Comparison of ENCODE assay signal across 8 cellular contexts in genomic region chr14:73612339-73613045, GRCh38. TPM values are rescaled to one million over a fixed set of nuclear protein-coding genes. Genes with fewer than 3 reads are reported as not detected.
DNase-seq lines count a peak whose midpoint lies in the region; ATAC-seq and TF ChIP-seq lines count a peak whose summit lies in the region.

TSS of gene ACOT6 (plus strand) at chr14:73612517. CDS start at chr14:73612572, 55 bp downstream.

- H3K4me1 Mint-ChIP-seq in activated CD4-positive, alpha-beta T cell treated with anti-CD3 and anti-CD28 coated beads for 36 hours, result peaks cover 6% of the 10 kb centered on the region

- TF ChIP-seq CTCF in GM12865 (IDR thresholded peaks at IDR 0.05; ENCODE audit: insufficient read depth, low read depth, low read length, missing control alignments), result no peak

- CTCF ChIA-PET in activated CD4-positive, alpha-beta T cell treated with anti-CD3 and anti-CD28 coated beads for 36 hours (lab: Charles Lee), result interaction anchor here (0.7 to 1.3 kb wide), 6 partner anchors 20 to 90 kb away, joined by 3 to 7 read pairs (median 4); partner anchors contain the start of genes ACOT2 and ACOT4

- H3K36me3 Mint-ChIP-seq in activated CD4-positive, alpha-beta T cell treated with anti-CD3 and anti-CD28 coated beads for 36 hours (ENCODE audit: low read depth), result no peaks in the 10 kb centered on the region

- peak within 1 kb of the TSS; percentile 49 for H3K27ac ChIP-seq in cingulate gyrus (ENCODE audit: low read depth, low read length)

- intact Hi-C loops in activated CD4-positive, alpha-beta T cell treated with anti-CD3 and anti-CD28 coated beads for 36 hours (cut with DNase I, micrococcal nuclease), result loop anchor here in 1 of 2 experiments (1.0 kb wide), 3 partner anchors 20 to 148 kb away; partner anchors contain the start of gene ACOT2
- intact Hi-C loops in left colon (cut with DNase I, micrococcal nuclease), result no loop called here

- ATAC-seq in HG02588 (IDR thresholded peaks at IDR 0.05; ENCODE audit: unreplicated experiment) (peak; percentile 62), left colon (peak; percentile 90)
- peak; percentile 94 for ATAC-seq in activated CD4-positive, alpha-beta T cell treated with anti-CD3 and anti-CD28 coated beads for 36 hours

- peak within 1 kb of the TSS; percentile 76 for H3K4me3 Mint-ChIP-seq in activated CD4-positive, alpha-beta T cell treated with anti-CD3 and anti-CD28 coated beads for 36 hours

- POLR2A ChIA-PET in activated CD4-positive, alpha-beta T cell treated with anti-CD3 and anti-CD28 coated beads for 36 hours (lab: Charles Lee), result interaction anchor here (0.7 to 0.8 kb wide), 2 partner anchors 21 to 42 kb away, joined by 3 to 4 read pairs; partner anchors contain the start of gene ACOT4

- DNase-seq in GM12865 (ENCODE audit: low read depth), result peak; percentile 72
- DNase-seq in NCI-H2227 treated with DMSO at 0.1 percent for 48 hours (lab: John Stamatoyannopoulos, UW), result peak; percentile 70
- DNase-seq in activated CD4-positive, alpha-beta T cell treated with anti-CD3 and anti-CD28 coated beads for 36 hours, result peak; percentile 85
- DNase-seq in left colon, result peak; percentile 63 to 74
- peak; percentile 16 to 64 (median 30) for DNase-seq in stimulated activated CD4-positive, alpha-beta T cell treated with anti-CD3 and anti-CD28 coated beads, Interleukin-1b, Interleukin-23, amount 100 ng/mL, for 24 hours (ENCODE audit: low read depth in 4 of 4, low spot score in 1 of 4)
- DNase-seq in NCI-H187 (lab: John Stamatoyannopoulos, UW), result no peak

- peak within 1 kb of the TSS; percentile 56 for H3K4me3 ChIP-seq in GM12865 (ENCODE audit: low read depth, low read length)

- peak within 1 kb of the TSS; percentile 80 for H3K27ac Mint-ChIP-seq in activated CD4-positive, alpha-beta T cell treated with anti-CD3 and anti-CD28 coated beads for 36 hours

- no peaks in the 10 kb centered on the region for H3K27me3 Mint-ChIP-seq in activated CD4-positive, alpha-beta T cell treated with anti-CD3 and anti-CD28 coated beads for 36 hours

- no peaks in the 10 kb centered on the region for H3K9me3 Mint-ChIP-seq in activated CD4-positive, alpha-beta T cell treated with anti-CD3 and anti-CD28 coated beads for 36 hours (ENCODE audit: low read depth)

RNA-seq across cellular contexts. Expression of gene ACOT6, which starts in this region (rescaled TPM):
- under 1 TPM in 1 of 2 experiments, not detected in 1; 0.18 TPM for total RNA-seq in activated CD4-positive, alpha-beta T cell treated with anti-CD3 and anti-CD28 coated beads for 36 hours
- total RNA-seq in left colon, result not detected

Comparison
In these comparisons a context has a peak if more than half of its experiments do, and no peak if none do; other contexts are left out.
1. Peak in DNase-seq and ATAC-seq in activated CD4-positive, alpha-beta T cell treated with anti-CD3 and anti-CD28 coated beads for 36 hours; RNA of the gene not detected or under 1 TPM.
2. Peak in DNase-seq and ATAC-seq in left colon; RNA of the gene not detected or under 1 TPM.
3. DNase-seq: peak in GM12865 (single experiment), NCI-H2227 treated with DMSO at 0.1 percent for 48 hours (single experiment) and stimulated activated CD4-positive, alpha-beta T cell treated with anti-CD3 and anti-CD28 coated beads, Interleukin-1b, Interleukin-23, amount 100 ng/mL, for 24 hours (4 of 4); none in NCI-H187 (0 of 2).
4. Peak in every context shown above with its lines, with median percentiles within 50 percentile points of each other: ATAC-seq.